9 cellular contexts compared by ENCODE assay signal in the genomic region with DNA sequence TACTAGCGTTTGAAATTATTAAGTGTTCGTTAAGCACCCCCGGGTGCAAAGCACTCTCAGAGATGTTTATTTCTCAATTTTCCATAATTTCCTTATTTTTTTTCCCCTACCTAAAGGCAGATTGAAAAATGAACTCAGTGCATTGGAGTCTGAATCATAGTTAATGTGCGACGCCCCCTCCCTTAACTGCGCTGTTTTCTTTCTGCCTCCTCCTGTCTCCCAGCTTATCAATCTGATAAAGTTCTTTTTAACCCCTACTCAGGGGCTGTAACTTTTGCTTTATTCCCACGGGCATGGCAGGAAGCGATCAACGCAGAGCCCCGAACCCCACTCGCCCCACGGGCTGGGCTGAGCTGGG. TPM values are rescaled to one million over a fixed set of nuclear protein-coding genes. Genes with fewer than 3 reads are reported as not detected.
DNase-seq lines count a peak whose midpoint lies in the region; TF ChIP-seq lines count a peak whose summit lies in the region.
"Had no signal": no experiment of that assay in that cellular context is flagged by ENCODE, and none has a peak within 500 bp of the region (broad histone marks: within the 10 kb centered on the region; RNA-seq: fewer than 3 reads in every experiment).

No MANE protein-coding gene starts in this region.

- H3K4me2 ChIP-seq in KMS-11, result peak overlapping the region; percentile 35

- H3K4me1 Mint-ChIP-seq in nephron, result peaks cover 20% of the 10 kb centered on the region

- no peaks in the 10 kb centered on the region for H3K79me2 ChIP-seq in KMS-11 (ENCODE audit: insufficient read depth, low read depth)

- peaks cover 4% of the 10 kb centered on the region; the same call in 1 of the 2 replicates for H3K27me3 ChIP-seq in KMS-11 (ENCODE audit: insufficient read depth, low read depth)
- H3K27me3 ChIP-seq in dorsolateral prefrontal cortex, result no peaks in the 10 kb centered on the region

- H3K36me3 Mint-ChIP-seq in nephron (ENCODE audit: low read depth), result no peaks in the 10 kb centered on the region

- intact Hi-C loops in dorsolateral prefrontal cortex (cut with DNase I), result loop anchor here (2.0 to 5.0 kb wide), 5 partner anchors 135 to 355 kb away; partner anchors contain the start of gene PRELID3B (in 1 of the 2)

- H3K36me3 ChIP-seq in KMS-11 (ENCODE audit: insufficient read depth), result no peaks in the 10 kb centered on the region

- peak overlapping the region; percentile 20 to 73 (median 62) for H3K27ac Mint-ChIP-seq in nephron

- peaks cover 67% of the 10 kb centered on the region for H3K27me3 Mint-ChIP-seq in nephron (ENCODE audit: low read depth)

- H3K9me3 Mint-ChIP-seq in nephron, result no peaks in the 10 kb centered on the region

- H3K4me3 Mint-ChIP-seq in nephron, result peak overlapping the region; percentile 72 to 83 (median 74)

- TF ChIP-seq CTCF in AG10803 (conservative IDR thresholded peaks at IDR 0.05; ENCODE audit: low read length) (no peak), KMS-11 (conservative IDR thresholded peaks at IDR 0.05; ENCODE audit: low read depth, low read length) (no peak), dorsolateral prefrontal cortex (IDR thresholded peaks at IDR 0.05 in 54 of 56, conservative IDR thresholded peaks at IDR 0.05 in 2 of 56; ENCODE audit: low read depth in 1 of 56, partially characterized antibody in 56 of 56) (no peak), nephron (IDR thresholded peaks at IDR 0.05; ENCODE audit: unreplicated experiment in 3 of 3) (no peak), GM20000 (IDR thresholded peaks at IDR 0.05; ENCODE audit: extremely low read depth, missing control alignments) (no peak)

- H2AFZ ChIP-seq in KMS-11 (ENCODE audit: low read depth), result peak overlapping the region; percentile 92

- H3K27ac ChIP-seq in KMS-11, result no peak overlapping the region
- H3K27ac ChIP-seq in dorsolateral prefrontal cortex, result peak overlapping the region in 5 of 59 donors; percentile 61 to 77 (median 62)

- H3K4me3 ChIP-seq in AG10803 (ENCODE audit: low read length), result peak overlapping the region; percentile 52
- H3K4me3 ChIP-seq in KMS-11 (IDR thresholded peaks at IDR 0.05; ENCODE audit: insufficient read depth, low read depth, low read length), result no peak overlapping the region
- H3K4me3 ChIP-seq in dorsolateral prefrontal cortex, result peak overlapping the region; percentile 21 to 83 (median 64)

- no peak for DNase-seq in AG10803 (ENCODE audit: low read depth)
- no peak for DNase-seq in dorsolateral prefrontal cortex
- no peak for DNase-seq in GM20000 (ENCODE audit: low spot score)
- no peak for DNase-seq in mesenteric fat pad (ENCODE audit: low spot score)
- no peak for DNase-seq in NCI-H2196 (lab: John Stamatoyannopoulos, UW; ENCODE audit: unreplicated experiment)
- DNase-seq in HT-29 (ENCODE audit: low spot score), result no peak
- DNase-seq: NCI-H1436 treated with DMSO at 0.1 percent for 48 hours had no signal

- peak overlapping the region; percentile 43; the same call in 1 of the 2 replicates for H3K9ac ChIP-seq in KMS-11

- H3K4me1 ChIP-seq in KMS-11 (ENCODE audit: low read depth, poor library complexity, severe bottlenecking), result peaks cover 3% of the 10 kb centered on the region

- H4K20me1 ChIP-seq in KMS-11 (ENCODE audit: insufficient read depth), result no peaks in the 10 kb centered on the region

RNA-seq across cellular contexts. Expression of gene ZNF831, which starts 58.2 kb away (rescaled TPM):
- 10 to 100 TPM in 1 of 120 experiments, 1 to 10 TPM in 119; 1.3 to 10.7 (median 5.6) TPM for total RNA-seq in dorsolateral prefrontal cortex
- 0.32 TPM for total RNA-seq in mesenteric fat pad
- total RNA-seq in HT-29 (2014; rRNA removed; shearing (Covaris generic)), result not detected in 2 replicates
